Comparison of ENCODE assay signal across 18 cellular contexts in the genomic region with DNA sequence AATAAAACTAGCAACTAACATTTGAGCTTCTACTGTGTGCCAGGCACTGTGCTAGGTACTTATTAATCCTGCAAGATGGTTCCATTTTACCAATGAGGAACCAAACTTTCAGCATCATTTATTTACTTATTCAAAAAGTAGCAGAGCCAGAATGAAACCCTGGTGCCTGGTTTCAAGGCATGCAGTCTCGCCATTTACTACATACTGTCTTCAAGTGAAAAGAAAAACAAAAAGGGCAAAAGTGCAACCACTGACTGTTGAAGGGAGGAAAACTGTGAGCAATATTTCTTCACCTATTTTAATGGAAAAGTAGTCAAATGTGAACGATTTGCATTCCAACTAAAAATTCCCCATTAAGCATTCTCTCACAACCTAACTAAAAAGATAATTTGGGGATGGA. TPM values are rescaled to one million over a fixed set of nuclear protein-coding genes. Genes with fewer than 3 reads are reported as not detected.
DNase-seq lines count a peak whose midpoint lies in the region; ATAC-seq lines count a peak whose summit lies in the region.
"Had no signal": no experiment of that assay in that cellular context is flagged by ENCODE, and none has a peak within 500 bp of the region (broad histone marks: within the 10 kb centered on the region; RNA-seq: fewer than 3 reads in every experiment).

No MANE protein-coding gene starts in this region.

- peaks cover 0 to 2% of the 10 kb centered on the region in 2 donors for H3K27me3 Mint-ChIP-seq in CD8-positive, alpha-beta memory T cell

- H3K36me3 Mint-ChIP-seq in CD8-positive, alpha-beta memory T cell, result peaks cover 0 to 5% (median 4%) of the 10 kb centered on the region in 3 donors

- in situ Hi-C loops in Caki2 (cut with HindIII; ENCODE audit: low pct_unique_long_range_greater_than_20kb, low sequenced_read_pairs), result no loop called here

- DNase-seq in Caki2 (ENCODE audit: low read depth), result peak; percentile 81
- peak; percentile 50 for DNase-seq in M059J (ENCODE audit: low read depth)
- peak; percentile 41 for DNase-seq in fibroblast of peridontal ligament (ENCODE audit: extremely low read depth)
- DNase-seq in CD8-positive, alpha-beta memory T cell, result no peak
- DNase-seq in NCI-H69 (lab: John Stamatoyannopoulos, UW), result no peak
- no peak for DNase-seq in globus pallidus (ENCODE audit: low spot score)
- DNase-seq: 8988T; activated CD8-positive, alpha-beta T cell treated with anti-CD3 and anti-CD28 coated beads, Interleukin-2, amount 10 ng/mL, durations not matched to agents 7 days and 5 days; HCEC 1CT; NCI-H187; NCI-H774; posterior cingulate gyrus; Right ventricle myocardium superior; stimulated activated CD4-positive, alpha-beta T cell treated with anti-CD3 and anti-CD28 coated beads, Interleukin-1b, Interleukin-23, amount 100 ng/mL, for 48 hours; upper lobe of right lung had no signal

- H3K27ac ChIP-seq in CD8-positive, alpha-beta memory T cell (ENCODE audit: low read depth, low read length), result no peak overlapping the region
- H3K27ac ChIP-seq: epithelial cell of prostate, upper lobe of right lung had no signal

- no peaks in the 10 kb centered on the region for H3K9me3 Mint-ChIP-seq in CD8-positive, alpha-beta memory T cell

- H3K9me3 ChIP-seq in CD8-positive, alpha-beta memory T cell (ENCODE audit: low read length), result no peaks in the 10 kb centered on the region
- H3K9me3 ChIP-seq: upper lobe of right lung had no signal

- H3K4me3 ChIP-seq in CD8-positive, alpha-beta memory T cell (ENCODE audit: low read length), result no peak overlapping the region
- H3K4me3 ChIP-seq: upper lobe of right lung had no signal

- peak overlapping the region in 2 of 8 donors; percentile 5 to 66 for H3K27ac Mint-ChIP-seq in CD8-positive, alpha-beta memory T cell

- peaks cover 23% of the 10 kb centered on the region for H3K4me1 ChIP-seq in CD8-positive, alpha-beta memory T cell (ENCODE audit: insufficient read depth, low read length)

- peaks cover 47 to 70% (median 63%) of the 10 kb centered on the region in 3 donors for H3K4me1 Mint-ChIP-seq in CD8-positive, alpha-beta memory T cell

- CTCF ChIA-PET in CD8-positive, alpha-beta memory T cell (lab: Charles Lee), result interaction anchor here (0.9 kb wide), 1 partner anchor 12 kb away, joined by 3 read pairs; no protein-coding TSS in a partner anchor

- H3K27me3 ChIP-seq in CD8-positive, alpha-beta memory T cell (ENCODE audit: insufficient read depth, low read length, poor library complexity, severe bottlenecking), result no peaks in the 10 kb centered on the region
- H3K27me3 ChIP-seq: upper lobe of right lung had no signal

- POLR2A ChIA-PET in CD8-positive, alpha-beta memory T cell (lab: Charles Lee), result no interaction called here

- no peak overlapping the region for H3K4me3 Mint-ChIP-seq in CD8-positive, alpha-beta memory T cell
- H3K4me3 Mint-ChIP-seq: activated CD8-positive, alpha-beta T cell treated with anti-CD3 and anti-CD28 coated beads, Interleukin-2, amount 10 ng/mL, durations not matched to agents 7 days and 5 days had no signal

- ATAC-seq in GM21576 (IDR thresholded peaks at IDR 0.05; ENCODE audit: unreplicated experiment) (peak; percentile 54), HG02588 (IDR thresholded peaks at IDR 0.05; ENCODE audit: unreplicated experiment) (no peak)
- ATAC-seq: activated CD8-positive, alpha-beta T cell treated with anti-CD3 and anti-CD28 coated beads, Interleukin-2, amount 10 ng/mL, durations not matched to agents 7 days and 5 days; upper lobe of right lung had no signal

- H3K36me3 ChIP-seq in CD8-positive, alpha-beta memory T cell (ENCODE audit: insufficient read depth, low read length), result no peaks in the 10 kb centered on the region
- H3K36me3 ChIP-seq: upper lobe of right lung had no signal

RNA-seq across cellular contexts. Expression of a gene that starts 8.7 kb away (rescaled TPM):
- 8.1 and 8.2 TPM in 2 replicates for total RNA-seq in Caki2 (2014; rRNA removed; shearing (Covaris generic); ENCODE audit: low replicate concordance)
- total RNA-seq in M059J (2014; rRNA removed; shearing (Covaris generic)), result 27.7 and 33.4 TPM in 2 replicates
- 10 to 100 TPM; 55.4 to 61.3 TPM for total RNA-seq in CD8-positive, alpha-beta memory T cell
- polyA plus RNA-seq in CD8-positive, alpha-beta memory T cell, result 30.9 TPM

Comparison
In these comparisons a context has a peak if more than half of its experiments do, and no peak if none do; other contexts are left out.
1. DNase-seq: peak in Caki2 (single experiment), M059J (single experiment) and fibroblast of peridontal ligament (single experiment); none in CD8-positive, alpha-beta memory T cell (0 of 5), NCI-H69 (single experiment) and globus pallidus (single experiment).